In the genomic region with DNA sequence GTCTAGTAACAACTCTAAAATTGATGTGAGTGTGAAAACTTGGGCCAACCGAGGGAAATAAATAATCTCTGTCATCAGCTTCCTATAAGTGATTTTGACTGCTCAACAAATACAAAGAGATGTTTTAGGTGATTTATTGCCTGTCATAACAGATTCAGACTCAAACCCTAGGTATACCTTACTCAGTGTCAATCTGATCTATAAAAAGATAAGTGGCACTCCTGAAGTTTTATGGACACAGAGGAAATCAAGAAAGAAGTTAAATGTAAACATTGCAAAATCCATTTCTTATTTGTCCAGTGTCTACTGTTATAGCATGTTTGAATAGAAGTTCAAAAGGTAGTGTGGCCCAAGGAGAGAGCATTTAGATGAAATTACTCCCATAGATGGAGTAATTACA, we compare ENCODE assay signal across 1 cellular context. TPM values are rescaled to one million over a fixed set of nuclear protein-coding genes. Genes with fewer than 3 reads are reported as not detected.
"Had no signal": no experiment of that assay in that cellular context is flagged by ENCODE, and none has a peak within 500 bp of the region (broad histone marks: within the 10 kb centered on the region; RNA-seq: fewer than 3 reads in every experiment).

No MANE protein-coding gene starts in this region.

RNA-seq across cellular contexts. Expression of a gene that starts 30.4 kb away (rescaled TPM):
- polyA plus RNA-seq: heart left ventricle had no signal
